Comparison of ENCODE assay signal across 8 cellular contexts in genomic region chr22:35838849-35839646, GRCh38.
DNase-seq lines count a peak whose midpoint lies in the region; ATAC-seq and TF ChIP-seq lines count a peak whose summit lies in the region.

No MANE protein-coding gene starts in this region.

- peak; percentile 63 for DNase-seq in H4 (ENCODE audit: low spot score)
- DNase-seq in OCI-LY7 (ENCODE audit: low spot score) = peak; percentile 69
- peak; percentile 54 for DNase-seq in midbrain (lab: John Stamatoyannopoulos, UW)
- DNase-seq in immature natural killer cell = no peak

- H3K27me3 Mint-ChIP-seq in immature natural killer cell (ENCODE audit: low read depth in 3 of 3) = peaks cover 5 to 16% (median 6%) of the 10 kb centered on the region in 3 donors

- peak overlapping the region; percentile 76 for H3K27ac ChIP-seq in 22Rv1
- peak overlapping the region; percentile 67 for H3K27ac ChIP-seq in OCI-LY7 (ENCODE audit: low read depth, low read length, poor library complexity, severe bottlenecking)
- H3K27ac ChIP-seq in ectodermal cell (ENCODE audit: insufficient read depth, low read depth, low read length, poor library complexity, severe bottlenecking) = peak overlapping the region; percentile 37

- WGBS in ectodermal cell, 2 experiments = 16 to 20% methylated on average over 4 to 5 of the region's 5 CpGs

- H3K9me2 ChIP-seq in OCI-LY7 (ENCODE audit: insufficient read depth, low read length) = no peaks in the 10 kb centered on the region

- no peaks in the 10 kb centered on the region for H3K4me1 Mint-ChIP-seq in immature natural killer cell

- H3K4me1 ChIP-seq in OCI-LY7 (ENCODE audit: insufficient read depth, low read length, poor library complexity, severe bottlenecking) (peaks cover 89% of the 10 kb centered on the region), ectodermal cell (ENCODE audit: control insufficient read depth, insufficient read depth, low read length) (peaks cover 24% of the 10 kb centered on the region)

- H3K36me3 ChIP-seq in OCI-LY7 (ENCODE audit: insufficient read depth, low read length) (no peaks in the 10 kb centered on the region), ectodermal cell (ENCODE audit: control insufficient read depth, insufficient read depth, low read length) (no peaks in the 10 kb centered on the region)

- no peaks in the 10 kb centered on the region for H3K36me3 Mint-ChIP-seq in immature natural killer cell

- no peak overlapping the region for H2AFZ ChIP-seq in OCI-LY7 (ENCODE audit: low read length)

- TF ChIP-seq CTCF in 22Rv1 (IDR thresholded peaks at IDR 0.05) (peak; percentile 70), OCI-LY7 (conservative IDR thresholded peaks at IDR 0.05; ENCODE audit: low read length) (peak; percentile 87)

- CTCF ChIA-PET in OCI-LY7 (lab: Charles Lee; ENCODE audit: unreplicated experiment) = no interaction called here

- H3K4me3 ChIP-seq in OCI-LY7 (ENCODE audit: low read depth, low read length, poor library complexity, severe bottlenecking) (peak overlapping the region; percentile 74), ectodermal cell (ENCODE audit: insufficient read depth, low read depth, low read length) (peak overlapping the region; percentile 42)

- POLR2A ChIA-PET in OCI-LY7 (lab: Charles Lee) = no interaction called here

- H3K4me2 ChIP-seq in OCI-LY7 (ENCODE audit: low read length) = peak overlapping the region; percentile 91

- H3K27me3 ChIP-seq in ectodermal cell (ENCODE audit: control insufficient read depth, insufficient read depth, low read length, poor library complexity, severe bottlenecking) = no peaks in the 10 kb centered on the region

- intact Hi-C loops in OCI-LY7 (cut with micrococcal nuclease; ENCODE audit: unreplicated experiment) = loop anchor here (1.0 to 2.0 kb wide), 3 partner anchors 82 to 286 kb away; no protein-coding TSS in a partner anchor

- no peak for ATAC-seq in HG02840 (IDR thresholded peaks at IDR 0.05; ENCODE audit: low FRiP score, unreplicated experiment)
- ATAC-seq in GM19351 (IDR thresholded peaks at IDR 0.05; ENCODE audit: unreplicated experiment) = no peak

- H3K79me2 ChIP-seq in OCI-LY7 (ENCODE audit: insufficient read depth, low read depth, low read length) = peaks cover 81% of the 10 kb centered on the region

- H4K20me1 ChIP-seq in OCI-LY7 (ENCODE audit: insufficient read depth, low read length) = no peaks in the 10 kb centered on the region

- no peak overlapping the region for H3K27ac Mint-ChIP-seq in immature natural killer cell

- H3K9me3 ChIP-seq in OCI-LY7 (ENCODE audit: low read length) = no peaks in the 10 kb centered on the region
- H3K9me3 ChIP-seq in ectodermal cell (ENCODE audit: control insufficient read depth, low read length) = no peaks in the 10 kb centered on the region

- H3K4me3 Mint-ChIP-seq in immature natural killer cell = no peak overlapping the region

- no peaks in the 10 kb centered on the region for H3K9me3 Mint-ChIP-seq in immature natural killer cell

- no TSS peak for BruUV-seq in OCI-LY7 (replicated peaks; lab: Mats Ljungman, UMichigan)

Comparison
In these comparisons a context has a peak if more than half of its experiments do, and no peak if none do; other contexts are left out.
1. DNase-seq: peak in H4 (single experiment), OCI-LY7 (single experiment) and midbrain (single experiment); none in immature natural killer cell (0 of 3).
2. Peak in every context shown above with its lines, with median percentiles within 50 percentile points of each other: H3K27ac ChIP-seq.